1 cellular context compared by ENCODE assay signal in genomic region chr12:120799417-120800045, GRCh38.
TF ChIP-seq lines count a peak whose summit lies in the region.

No MANE protein-coding gene starts in this region.

TF ChIP-seq in GM23338, 12 proteins besides CTCF, POLR2A, EP300 and RAD21 (continued from another document):
- TF ChIP-seq REST (IDR thresholded peaks at IDR 0.05; ENCODE audit: unreplicated experiment), result no peak
- no peak for TF ChIP-seq CREB1 (CRISPR knock-in tag; IDR thresholded peaks at IDR 0.05; ENCODE audit: low read depth)
- no peak for TF ChIP-seq ZNF331 (CRISPR knock-in tag; IDR thresholded peaks at IDR 0.05; ENCODE audit: low read depth)
- TF ChIP-seq STAT1 (IDR thresholded peaks at IDR 0.05; ENCODE audit: unreplicated experiment), result no peak
- TF ChIP-seq ETS1 (IDR thresholded peaks at IDR 0.05), result no peak
- TF ChIP-seq EZH2 (IDR thresholded peaks at IDR 0.05; ENCODE audit: low read depth, unreplicated experiment), result no peak
- TF ChIP-seq POLR2AphosphoS5 (IDR thresholded peaks at IDR 0.05; ENCODE audit: low read depth), result no peak
- TF ChIP-seq ZNF462 (CRISPR knock-in tag; IDR thresholded peaks at IDR 0.05), result no peak
